ENCODE assay signal across 26 cellular contexts in genomic region chr1:177014325-177014724, GRCh38.
DNase-seq lines count a peak whose midpoint lies in the region; ATAC-seq and TF ChIP-seq lines count a peak whose summit lies in the region.
"Had no signal": no experiment of that assay in that cellular context is flagged by ENCODE, and none has a peak within 500 bp of the region (broad histone marks: within the 10 kb centered on the region; RNA-seq: fewer than 3 reads in every experiment).

No MANE protein-coding gene starts in this region.

- DNase-seq in cardiac muscle cell (ENCODE audit: low read depth in 1 of 2, low spot score in 1 of 2) (no peak), right cardiac atrium (no peak), esophagus muscularis mucosa (ENCODE audit: extremely low spot score) (peak; percentile 72), middle frontal gyrus (ENCODE audit: extremely low spot score, low spot score) (peak; percentile 37), cortex of kidney (lab: John Stamatoyannopoulos, UW) (no peak)
- DNase-seq in activated CD4-positive, alpha-beta memory T cell treated with anti-CD3 and anti-CD28 coated beads for 36 hours = no peak
- DNase-seq: 8988T; ACHN; BE2C; C1 segment of cervical spinal cord; CD4-positive, alpha-beta memory T cell; CD4-positive, CD25-positive, alpha-beta regulatory T cell; CD8-positive, alpha-beta memory T cell; COR-L47; DMS 273 treated with DMSO at 0.1 percent for 48 hours; DMS153; DMS53; DMS79; DND-41; EL; GDM1 had no signal

- CTCF ChIA-PET in activated CD4-positive, alpha-beta memory T cell treated with anti-CD3 and anti-CD28 coated beads for 36 hours (lab: Charles Lee) = no interaction called here

- H3K27me3 ChIP-seq in cardiac muscle cell (no peaks in the 10 kb centered on the region), right cardiac atrium (ENCODE audit: control insufficient read depth, insufficient read depth) (no peaks in the 10 kb centered on the region), esophagus muscularis mucosa (no peaks in the 10 kb centered on the region), neural cell (ENCODE audit: insufficient read depth, low read depth, low read length) (no peaks in the 10 kb centered on the region)
- H3K27me3 ChIP-seq: BE2C, BLaER1 had no signal

- no peak for TF ChIP-seq RAD21 in neural cell (conservative IDR thresholded peaks at IDR 0.05)

- H3K4me1 ChIP-seq in cardiac muscle cell (ENCODE audit: low read depth) (peaks cover 40% of the 10 kb centered on the region), right cardiac atrium (ENCODE audit: control insufficient read depth, insufficient read depth, low read length) (no peaks in the 10 kb centered on the region), esophagus muscularis mucosa (peaks cover 0 to 10% (median 9%) of the 10 kb centered on the region in 4 donors)
- H3K4me1 ChIP-seq: BE2C had no signal

- no peaks in the 10 kb centered on the region for H3K4me1 Mint-ChIP-seq in activated CD4-positive, alpha-beta memory T cell treated with anti-CD3 and anti-CD28 coated beads for 36 hours (ENCODE audit: low read depth)
- H3K4me1 Mint-ChIP-seq: CD14-positive monocyte; CD4-positive, alpha-beta memory T cell; CD4-positive, CD25-positive, alpha-beta regulatory T cell; CD8-positive, alpha-beta memory T cell had no signal

- no peak for ATAC-seq in right cardiac atrium
- ATAC-seq in HG03095 (IDR thresholded peaks at IDR 0.05; ENCODE audit: unreplicated experiment) = no peak
- ATAC-seq: GM12878 had no signal

- intact Hi-C loops in right cardiac atrium (cut with DNase I) (no loop called here), esophagus muscularis mucosa (cut with DNase I) (no loop called here)
- intact Hi-C loops in activated CD4-positive, alpha-beta memory T cell treated with anti-CD3 and anti-CD28 coated beads for 36 hours (cut with micrococcal nuclease) = no loop called here

- H3K27me3 Mint-ChIP-seq in activated CD4-positive, alpha-beta memory T cell treated with anti-CD3 and anti-CD28 coated beads for 36 hours = no peaks in the 10 kb centered on the region
- H3K27me3 Mint-ChIP-seq: CD4-positive, alpha-beta memory T cell; CD4-positive, CD25-positive, alpha-beta regulatory T cell; CD8-positive, alpha-beta memory T cell had no signal

- no peaks in the 10 kb centered on the region for H3K36me3 ChIP-seq in cardiac muscle cell
- no peaks in the 10 kb centered on the region for H3K36me3 ChIP-seq in esophagus muscularis mucosa
- H3K36me3 ChIP-seq in neural cell (ENCODE audit: insufficient read depth, low read length) = peaks cover 6% of the 10 kb centered on the region
- H3K36me3 ChIP-seq: BE2C, BLaER1 had no signal

- no peaks in the 10 kb centered on the region for H4K20me1 ChIP-seq in neural cell (ENCODE audit: insufficient read depth)
- H4K20me1 ChIP-seq: BLaER1 had no signal

- H3K4me3 Mint-ChIP-seq in activated CD4-positive, alpha-beta memory T cell treated with anti-CD3 and anti-CD28 coated beads for 36 hours = no peak overlapping the region
- H3K4me3 Mint-ChIP-seq: CD14-positive monocyte; CD4-positive, alpha-beta memory T cell; CD4-positive, CD25-positive, alpha-beta regulatory T cell; CD8-positive, alpha-beta memory T cell had no signal

- H3K4me3 ChIP-seq in cardiac muscle cell (no peak overlapping the region), right cardiac atrium (ENCODE audit: low read length) (no peak overlapping the region), esophagus muscularis mucosa (no peak overlapping the region), neural cell (ENCODE audit: low read length) (no peak overlapping the region)
- H3K4me3 ChIP-seq: BLaER1, GM12878 had no signal

- H3K36me3 Mint-ChIP-seq in activated CD4-positive, alpha-beta memory T cell treated with anti-CD3 and anti-CD28 coated beads for 36 hours = no peaks in the 10 kb centered on the region
- H3K36me3 Mint-ChIP-seq: CD14-positive monocyte; CD4-positive, alpha-beta memory T cell; CD4-positive, CD25-positive, alpha-beta regulatory T cell; CD8-positive, alpha-beta memory T cell had no signal

- H3K9me3 Mint-ChIP-seq in activated CD4-positive, alpha-beta memory T cell treated with anti-CD3 and anti-CD28 coated beads for 36 hours = peaks cover 3% of the 10 kb centered on the region

- H3K79me2 ChIP-seq in neural cell (replicated peaks; ENCODE audit: insufficient read depth, low read length) = no peaks in the 10 kb centered on the region

- no peak overlapping the region for H3K27ac Mint-ChIP-seq in activated CD4-positive, alpha-beta memory T cell treated with anti-CD3 and anti-CD28 coated beads for 36 hours
- H3K27ac Mint-ChIP-seq: CD14-positive monocyte; CD4-positive, alpha-beta memory T cell; CD4-positive, CD25-positive, alpha-beta regulatory T cell had no signal

- no peak for TF ChIP-seq POLR2A in esophagus muscularis mucosa (IDR thresholded peaks at IDR 0.05; ENCODE audit: low read depth)

- H3K9me2 ChIP-seq in neural cell (ENCODE audit: insufficient read depth, low read length) = no peaks in the 10 kb centered on the region

- H3K4me2 ChIP-seq in neural cell (ENCODE audit: low read length) = no peak overlapping the region
- H3K4me2 ChIP-seq: BLaER1 had no signal

- no peaks in the 10 kb centered on the region for H3F3A ChIP-seq in neural cell (ENCODE audit: insufficient read depth, low read length, poor library complexity, severe bottlenecking)

- H3K9me3 ChIP-seq in cardiac muscle cell (ENCODE audit: low read depth) = no peaks in the 10 kb centered on the region
- H3K9me3 ChIP-seq in right cardiac atrium (ENCODE audit: control insufficient read depth, low read length) = no peaks in the 10 kb centered on the region
- no peaks in the 10 kb centered on the region for H3K9me3 ChIP-seq in esophagus muscularis mucosa
- H3K9me3 ChIP-seq in neural cell (ENCODE audit: low read length) = no peaks in the 10 kb centered on the region
- H3K9me3 ChIP-seq: BE2C, BLaER1 had no signal

- H3K27ac ChIP-seq in cardiac muscle cell = peak overlapping the region; percentile 74
- no peak overlapping the region for H3K27ac ChIP-seq in right cardiac atrium (ENCODE audit: low read length)
- no peak overlapping the region for H3K27ac ChIP-seq in esophagus muscularis mucosa (replicated peaks in 1 of 4)
- H3K27ac ChIP-seq in neural cell (ENCODE audit: low read length) = no peak overlapping the region
- H3K27ac ChIP-seq: BLaER1 had no signal

- WGBS in right cardiac atrium = 83% methylated on average over 3 of the region's 3 CpGs
- WGBS in esophagus muscularis mucosa = 73% methylated on average over 3 of the region's 3 CpGs

- no peak for TF ChIP-seq CTCF in cardiac muscle cell (IDR thresholded peaks at IDR 0.05; ENCODE audit: low read depth, low read length)
- no peak for TF ChIP-seq CTCF in esophagus muscularis mucosa (IDR thresholded peaks at IDR 0.05)
- no peak for TF ChIP-seq CTCF in neural cell (IDR thresholded peaks at IDR 0.05; ENCODE audit: poor library complexity, severe bottlenecking)

- TF ChIP-seq EP300 in esophagus muscularis mucosa (IDR thresholded peaks at IDR 0.05) = no peak
- TF ChIP-seq EP300 in neural cell (conservative IDR thresholded peaks at IDR 0.05; ENCODE audit: poor library complexity, severe bottlenecking) = peak; percentile 39

- no peak overlapping the region for H2AFZ ChIP-seq in neural cell (ENCODE audit: low read depth, low read length)

- H3K9ac ChIP-seq in neural cell (ENCODE audit: low read length) = no peak overlapping the region
- H3K9ac ChIP-seq: BLaER1 had no signal

- POLR2A ChIA-PET in activated CD4-positive, alpha-beta memory T cell treated with anti-CD3 and anti-CD28 coated beads for 36 hours (lab: Charles Lee) = no interaction called here

TF ChIP-seq in neural cell, 6 proteins besides CTCF, POLR2A, EP300 and RAD21:
- no peak for TF ChIP-seq REST (IDR thresholded peaks at IDR 0.05; ENCODE audit: borderline replicate concordance)
- TF ChIP-seq EZH2 (IDR thresholded peaks at IDR 0.05; ENCODE audit: borderline replicate concordance, insufficient read depth, low read length, poor library complexity, severe bottlenecking) = no peak
- TF ChIP-seq POLR2AphosphoS5 (IDR thresholded peaks at IDR 0.05) = no peak
- TF ChIP-seq MXI1 (conservative IDR thresholded peaks at IDR 0.05; ENCODE audit: poor library complexity, severe bottlenecking) = no peak
- no peak for TF ChIP-seq SMC3 (conservative IDR thresholded peaks at IDR 0.05; ENCODE audit: poor library complexity)
- TF ChIP-seq TAF1 (IDR thresholded peaks at IDR 0.05; ENCODE audit: low read depth) = no peak

Comparison
In these comparisons a context has a peak if more than half of its experiments do, and no peak if none do; other contexts are left out.
1. DNase-seq: peak in esophagus muscularis mucosa (single experiment) and middle frontal gyrus (single experiment); none in cardiac muscle cell (0 of 2), right cardiac atrium (0 of 3), cortex of kidney (single experiment) and activated CD4-positive, alpha-beta memory T cell treated with anti-CD3 and anti-CD28 coated beads for 36 hours (single experiment).